26 cellular contexts compared by ENCODE assay signal in the genomic region with DNA sequence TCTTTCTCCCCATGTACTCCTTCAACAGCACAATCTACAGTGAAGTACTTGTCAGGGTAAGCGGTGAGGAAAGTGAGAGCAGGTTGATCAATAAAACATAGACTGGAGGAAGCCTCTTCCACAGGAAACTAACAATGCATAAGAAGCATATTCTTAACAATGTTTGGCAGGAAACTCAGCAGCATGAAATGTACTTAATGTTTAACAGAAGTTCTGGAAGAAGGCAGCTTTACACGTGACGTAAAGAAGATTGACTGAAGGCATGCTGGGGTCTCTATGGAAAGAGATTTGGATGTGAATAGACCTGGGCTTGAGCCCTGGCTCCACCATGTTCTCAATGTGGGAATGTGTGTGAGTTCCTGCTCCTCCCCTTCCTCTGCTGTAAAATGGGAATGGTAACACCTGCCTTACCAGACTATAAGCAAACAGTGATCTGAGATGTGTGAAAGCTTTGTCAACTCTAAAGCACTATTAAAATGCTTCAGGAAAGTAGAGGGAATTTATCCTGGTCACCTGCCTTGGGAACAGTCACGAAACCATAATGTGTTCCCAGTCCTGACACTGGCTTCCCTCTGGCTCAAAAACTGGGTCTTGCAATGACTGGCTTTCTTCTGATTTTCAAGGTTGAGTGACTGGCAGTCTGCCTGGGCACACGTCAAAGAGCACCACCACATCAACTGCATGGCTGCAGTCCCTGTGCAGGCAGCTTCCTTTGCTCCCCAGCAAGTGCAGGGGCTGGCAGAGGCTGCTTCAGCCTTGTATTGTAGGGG.
DNase-seq lines count a peak whose midpoint lies in the region; ATAC-seq and TF ChIP-seq lines count a peak whose summit lies in the region.
"Had no signal": no experiment of that assay in that cellular context is flagged by ENCODE, and none has a peak within 500 bp of the region (broad histone marks: within the 10 kb centered on the region; RNA-seq: fewer than 3 reads in every experiment).

No MANE protein-coding gene starts in this region.

- ATAC-seq in GM19463 (IDR thresholded peaks at IDR 0.05; ENCODE audit: unreplicated experiment) (peak; percentile 34), left colon (peak; percentile 33), GM18520 (IDR thresholded peaks at IDR 0.05; ENCODE audit: unreplicated experiment) (no peak), left lung (no peak)
- ATAC-seq: activated CD4-positive, alpha-beta T cell treated with anti-CD3 and anti-CD28 coated beads for 36 hours; GM23338; lower lobe of right lung; PC-3 had no signal

- H3K79me2 ChIP-seq in MM.1S (ENCODE audit: low read length), result no peaks in the 10 kb centered on the region

- no peaks in the 10 kb centered on the region for H3K36me3 ChIP-seq in MM.1S (replicated peaks; ENCODE audit: insufficient read depth, low read length)
- no peaks in the 10 kb centered on the region for H3K36me3 ChIP-seq in left lung
- H3K36me3 ChIP-seq: lower lobe of right lung, suprapubic skin, uterus had no signal

- no peaks in the 10 kb centered on the region for H4K20me1 ChIP-seq in MM.1S (ENCODE audit: insufficient read depth, low read length)

- no peak overlapping the region for H2AFZ ChIP-seq in MM.1S (ENCODE audit: low read length)
- H2AFZ ChIP-seq: GM23338 had no signal

- peak overlapping the region; percentile 89 for H3K27ac ChIP-seq in VCaP
- no peak overlapping the region for H3K27ac ChIP-seq in MM.1S (ENCODE audit: low read length)
- no peak overlapping the region for H3K27ac ChIP-seq in left lung
- H3K27ac ChIP-seq: epithelial cell of prostate, lower lobe of right lung, skin epidermis, suprapubic skin, uterus had no signal

- no peaks in the 10 kb centered on the region for H3K9me2 ChIP-seq in MM.1S (replicated peaks; ENCODE audit: insufficient read depth, low read length)

- DNase-seq in Ammon's horn (ENCODE audit: low spot score) (peak; percentile 19), left colon (no peak), islet precursor cell (no peak), MM.1S (no peak), left lung (no peak)
- DNase-seq: activated CD4-positive, alpha-beta T cell treated with anti-CD3 and anti-CD28 coated beads for 36 hours; activated naive CD4-positive, alpha-beta T cell treated with anti-CD3 and anti-CD28 coated beads, Interleukin-2, amount 50 U/mL, for 16 hours; activated T-cell treated with anti-CD3 and anti-CD28 coated beads, Interleukin-2, amount 50 U/mL, for 48 hours; DMS 273 treated with DMSO at 0.1 percent for 48 hours; foreskin fibroblast; GF-D8; hippocampal formation; lower lobe of right lung; NCI-H1092 treated with DMSO at 0.1 percent for 48 hours; NCI-H2171; NCI-H82; PC-3; stimulated activated CD4-positive, alpha-beta T cell treated with anti-CD3 and anti-CD28 coated beads, Interleukin-1b, Interleukin-23, amount 100 ng/mL, for 48 hours; uterus had no signal

- no peak overlapping the region for H3K9ac ChIP-seq in MM.1S (ENCODE audit: low read length)

- H3F3A ChIP-seq in MM.1S (ENCODE audit: insufficient read depth, low read length), result no peaks in the 10 kb centered on the region

- intact Hi-C loops in left colon (cut with DNase I, micrococcal nuclease), result no loop called here
- intact Hi-C loops in left lung (cut with DNase I), result no loop called here

- H3K27me3 ChIP-seq in MM.1S (replicated peaks; ENCODE audit: insufficient read depth, low read length), result no peaks in the 10 kb centered on the region
- H3K27me3 ChIP-seq in left lung, result no peaks in the 10 kb centered on the region
- H3K27me3 ChIP-seq: suprapubic skin, uterus had no signal

- H3K4me2 ChIP-seq in MM.1S (ENCODE audit: low read depth, low read length), result no peak overlapping the region
- H3K4me2 ChIP-seq: GM23338 had no signal

- H3K9me3 ChIP-seq in MM.1S (replicated peaks; ENCODE audit: insufficient read depth, low read length) (no peaks in the 10 kb centered on the region), left lung (no peaks in the 10 kb centered on the region)
- H3K9me3 ChIP-seq: lower lobe of right lung, suprapubic skin, uterus had no signal

- TF ChIP-seq CTCF in VCaP (conservative IDR thresholded peaks at IDR 0.05) (no peak), MM.1S (IDR thresholded peaks at IDR 0.05; ENCODE audit: low read length) (no peak), left lung (IDR thresholded peaks at IDR 0.05) (no peak)

- H3K4me3 ChIP-seq in MM.1S (ENCODE audit: low read length), result no peak overlapping the region
- H3K4me3 ChIP-seq in left lung, result no peak overlapping the region
- H3K4me3 ChIP-seq: GM23338, lower lobe of right lung, skin epidermis, suprapubic skin, uterus had no signal

- H3K4me1 ChIP-seq in MM.1S (ENCODE audit: low read length), result no peaks in the 10 kb centered on the region
- H3K4me1 ChIP-seq in left lung, result no peaks in the 10 kb centered on the region
- H3K4me1 ChIP-seq: lower lobe of right lung, suprapubic skin, uterus had no signal

Comparison
In these comparisons a context has a peak if more than half of its experiments do, and no peak if none do; other contexts are left out.
1. ATAC-seq: peak in GM19463 (single experiment) and left colon (single experiment); none in GM18520 (single experiment) and left lung (single experiment).